ENCODE assay signal across 16 cellular contexts in the genomic region with DNA sequence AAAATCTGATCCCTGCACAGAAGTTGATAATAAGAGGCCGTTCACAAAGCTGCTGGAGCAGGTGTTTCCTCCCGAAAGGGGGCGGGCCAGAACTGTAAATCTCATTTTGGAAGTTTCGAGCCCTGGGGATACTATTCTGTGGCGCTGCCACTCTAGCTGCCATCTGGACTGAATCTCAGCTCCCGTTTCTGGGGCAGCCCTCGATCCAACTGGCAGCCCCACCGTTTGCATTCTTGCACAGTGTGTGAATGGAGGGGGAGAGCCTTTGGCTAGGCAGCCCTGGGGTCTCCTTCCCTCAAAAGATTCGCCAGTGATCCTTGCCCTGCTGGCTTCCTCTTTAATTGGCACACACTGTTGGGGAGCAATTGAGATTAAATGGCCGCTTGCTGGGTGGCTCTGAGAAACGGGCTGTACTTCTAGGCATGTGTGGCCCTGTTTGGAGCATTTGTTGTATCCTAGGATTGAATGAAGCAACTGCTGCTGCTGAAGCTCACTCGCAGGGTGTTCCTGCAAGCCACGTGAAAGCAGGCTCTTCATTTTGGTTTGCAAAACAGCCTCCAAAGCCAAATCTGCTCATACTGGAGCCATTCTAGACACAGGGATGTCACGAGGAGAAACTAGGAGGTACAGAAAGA. TPM values are rescaled to one million over a fixed set of nuclear protein-coding genes. Genes with fewer than 3 reads are reported as not detected.
DNase-seq lines count a peak whose midpoint lies in the region; ATAC-seq and TF ChIP-seq lines count a peak whose summit lies in the region.
"Had no signal": no experiment of that assay in that cellular context is flagged by ENCODE, and none has a peak within 500 bp of the region (broad histone marks: within the 10 kb centered on the region; RNA-seq: fewer than 3 reads in every experiment).

No MANE protein-coding gene starts in this region.

- 3 to 7% (median 5%) methylated on average over 14 of the region's 14 CpGs for WGBS in psoas muscle, 3 donors

- no peaks in the 10 kb centered on the region for H3K36me3 ChIP-seq in psoas muscle (ENCODE audit: insufficient read depth in 1 of 2, low read depth in 1 of 2)
- H3K36me3 ChIP-seq: thoracic aorta had no signal

- intact Hi-C loops in dorsolateral prefrontal cortex (cut with DNase I): no loop called here
- intact Hi-C loops in psoas muscle (cut with DNase I): no loop called here

- TF ChIP-seq CTCF in dorsolateral prefrontal cortex (IDR thresholded peaks at IDR 0.05 in 54 of 56, conservative IDR thresholded peaks at IDR 0.05 in 2 of 56; ENCODE audit: low read depth in 1 of 56, partially characterized antibody in 56 of 56): peak in 1 of 56 donors; percentile 16
- no peak for TF ChIP-seq CTCF in psoas muscle (IDR thresholded peaks at IDR 0.05)

- H3K4me3 ChIP-seq in dorsolateral prefrontal cortex: peak overlapping the region in 30 of 59 donors; percentile 7 to 48 (median 23)
- H3K4me3 ChIP-seq in psoas muscle: peak overlapping the region; percentile 51
- H3K4me3 ChIP-seq: thoracic aorta had no signal

- peak; percentile 44 to 80 (median 61) for ATAC-seq in psoas muscle
- no peak for ATAC-seq in HG03571 (IDR thresholded peaks at IDR 0.05; ENCODE audit: unreplicated experiment)
- ATAC-seq: T-cell had no signal

- H3K27ac ChIP-seq in dorsolateral prefrontal cortex (peak overlapping the region in 26 of 59 donors; percentile 2 to 73 (median 36)), psoas muscle (no peak overlapping the region)
- H3K27ac ChIP-seq: thoracic aorta had no signal

- peaks cover 0 to 20% (median 0%) of the 10 kb centered on the region in 45 donors for H3K27me3 ChIP-seq in dorsolateral prefrontal cortex
- no peaks in the 10 kb centered on the region for H3K27me3 ChIP-seq in psoas muscle (ENCODE audit: insufficient read depth in 3 of 3, low read length in 2 of 3)

- peaks cover 10% of the 10 kb centered on the region for H3K4me1 ChIP-seq in psoas muscle

- no peaks in the 10 kb centered on the region for H3K9me3 ChIP-seq in psoas muscle
- H3K9me3 ChIP-seq: thoracic aorta had no signal

- DNase-seq in NCI-H345 (lab: John Stamatoyannopoulos, UW) (peak; percentile 34), NCI-H345 treated with DMSO at 0.1 percent for 48 hours (lab: John Stamatoyannopoulos, UW; ENCODE audit: unreplicated experiment) (no peak), NCI-H1105 (lab: John Stamatoyannopoulos, UW) (peak; percentile 3), dorsolateral prefrontal cortex (peak in 9 of 10 donors; percentile 27 to 75 (median 54)), psoas muscle (no peak), NCI-H1048 (lab: John Stamatoyannopoulos, UW) (no peak), DMS153 (lab: John Stamatoyannopoulos, UW) (no peak)
- DNase-seq: activated CD4-positive, alpha-beta T cell treated with anti-CD3 and anti-CD28 coated beads, Interleukin-2, amount 50 U/mL, for 48 hours; glutamatergic neuron; NCI-H226; T-cell had no signal

RNA-seq across cellular contexts. Expression of gene TOPAZ1, which starts 57.2 kb away (rescaled TPM):
- under 1 TPM in 64 of 120 experiments, not detected in 56; 0.06 to 0.46 (median 0.17) TPM for total RNA-seq in dorsolateral prefrontal cortex
- total RNA-seq in psoas muscle: not detected
- polyA plus RNA-seq in psoas muscle: not detected
- total RNA-seq: dermis microvascular lymphatic vessel endothelial cell, lung microvascular endothelial cell, T-cell, thoracic aorta had no signal
- polyA plus RNA-seq: AG04450 had no signal

Comparison
In these comparisons a context has a peak if more than half of its experiments do, and no peak if none do; other contexts are left out.
1. DNase-seq: peak in NCI-H345 (single experiment), NCI-H1105 (single experiment) and dorsolateral prefrontal cortex (9 of 10); none in NCI-H345 treated with DMSO at 0.1 percent for 48 hours (single experiment), psoas muscle (0 of 2), NCI-H1048 (single experiment) and DMS153 (single experiment).